ENCODE assay signal across 29 cellular contexts in genomic region chr9:16954032-16954431, GRCh38.
"Had no signal": no experiment of that assay in that cellular context is flagged by ENCODE, and none has a peak within 500 bp of the region (broad histone marks: within the 10 kb centered on the region; RNA-seq: fewer than 3 reads in every experiment).

No MANE protein-coding gene starts in this region.

- H3K27ac ChIP-seq: SK-N-MC had no signal

- DNase-seq: activated CD4-positive, alpha-beta memory T cell treated with anti-CD3 and anti-CD28 coated beads for 36 hours; activated CD4-positive, alpha-beta T cell treated with anti-CD3 and anti-CD28 coated beads, Interleukin-2, amount 10 ng/mL, durations not matched to agents 7 days and 5 days; activated CD4-positive, CD25-positive, alpha-beta regulatory T cell; activated CD8-positive, alpha-beta memory T cell treated with anti-CD3 and anti-CD28 coated beads for 24 hours; activated gamma-delta T cell; activated naive CD4-positive, alpha-beta T cell treated with anti-CD3 and anti-CD28 coated beads for 36 hours; activated T-cell treated with anti-CD3 and anti-CD28 coated beads, Interleukin-2, amount 50 U/mL, for 4 hours; amygdala; Karpas-422; MV-4-11; NCI-H1092 treated with DMSO at 0.1 percent for 48 hours; NCI-H1436; NCI-H1694 treated with DMSO at 0.1 percent for 48 hours; NCI-H2029 treated with DMSO at 0.1 percent for 48 hours; NCI-H2171; NCI-H226; NCI-H526; NCI-H774; OCI-M1; RPMI8226; T-cell; T-helper 2 cell; T1000 had no signal

- H3K4me3 ChIP-seq: K562, SK-N-MC had no signal

- ATAC-seq: activated T-cell treated with anti-CD3 and anti-CD28 coated beads, Interleukin-2, amount 50 U/mL, for 4 hours; K562; Panc1; Right ventricle myocardium inferior; T-cell had no signal

- FAIRE-seq: astrocyte, K562, TTC549 had no signal
